In genomic region chr13:46211521-46212351, GRCh38 we compare ENCODE assay signal across 8 cellular contexts. TPM values are rescaled to one million over a fixed set of nuclear protein-coding genes. Genes with fewer than 3 reads are reported as not detected.
A peak's percentile ranks its signal among the peaks of the same experiment; 100 is the strongest.
DNase-seq lines count a peak whose midpoint lies in the region; ATAC-seq and TF ChIP-seq lines count a peak whose summit lies in the region.

LRRC63 (plus strand) TSS chr13:46211928; CDS start chr13:46213035, 1,107 bp downstream.

- H3K9me3 Mint-ChIP-seq in endodermal cell (peaks cover 12% of the 10 kb centered on the region), mesothelial cell of epicardium (peaks cover 9% of the 10 kb centered on the region)

- H3K4me3 ChIP-seq in endodermal cell (ENCODE audit: low read length), result peak within 1 kb of the TSS; percentile 77

- no peak within 1 kb of the TSS for H3K27ac ChIP-seq in endodermal cell (ENCODE audit: low read depth, low read length)

- ATAC-seq in GM18868 (IDR thresholded peaks at IDR 0.05; ENCODE audit: unreplicated experiment), result peak; percentile 97
- ATAC-seq in HG03095 (IDR thresholded peaks at IDR 0.05; ENCODE audit: unreplicated experiment), result peak; percentile 91

- H3K27me3 Mint-ChIP-seq in endodermal cell (ENCODE audit: insufficient read depth) (peaks cover 31% of the 10 kb centered on the region), mesothelial cell of epicardium (ENCODE audit: low read depth) (no peaks in the 10 kb centered on the region)

- H3K4me3 Mint-ChIP-seq in endodermal cell, result peak within 1 kb of the TSS; percentile 58
- peak within 1 kb of the TSS; percentile 79 for H3K4me3 Mint-ChIP-seq in mesothelial cell of epicardium

- peaks cover 21% of the 10 kb centered on the region for H3K27me3 ChIP-seq in endodermal cell (ENCODE audit: control insufficient read depth, insufficient read depth, low read length, poor library complexity, severe bottlenecking)

- H3K36me3 ChIP-seq in endodermal cell (ENCODE audit: control insufficient read depth, insufficient read depth, low read length), result no peaks in the 10 kb centered on the region

- TF ChIP-seq CTCF in AG09319 (IDR thresholded peaks at IDR 0.05; ENCODE audit: low read depth, low read length) (no peak), endodermal cell (conservative IDR thresholded peaks at IDR 0.05) (peak; percentile 19), mesothelial cell of epicardium (IDR thresholded peaks at IDR 0.05; ENCODE audit: unreplicated experiment) (no peak)

- H3K4me1 Mint-ChIP-seq in endodermal cell, result peaks cover 11% of the 10 kb centered on the region
- H3K4me1 Mint-ChIP-seq in mesothelial cell of epicardium, result peaks cover 30% of the 10 kb centered on the region

- H3K27ac Mint-ChIP-seq in endodermal cell (no peak within 1 kb of the TSS), mesothelial cell of epicardium (peak within 1 kb of the TSS; percentile 79)

- H3K9ac ChIP-seq in endodermal cell (ENCODE audit: extremely low read depth, low read length, poor library complexity, severe bottlenecking), result no peak within 1 kb of the TSS

- no peaks in the 10 kb centered on the region for H3K4me1 ChIP-seq in endodermal cell (ENCODE audit: control insufficient read depth, insufficient read depth, low read length)

- DNase-seq in AG09319 (ENCODE audit: extremely low read depth, low read depth) (peak; percentile 14), NCI-H69 (lab: John Stamatoyannopoulos, UW) (peak; percentile 57), endodermal cell (peak; percentile 88), mesothelial cell of epicardium (ENCODE audit: low spot score in 2 of 2, unreplicated experiment in 2 of 2) (peak; percentile 68 to 82)
- DNase-seq in activated CD8-positive, alpha-beta memory T cell treated with anti-CD3 and anti-CD28 coated beads for 4 hours (ENCODE audit: low read depth in 2 of 2), result peak; percentile 68 to 73
- DNase-seq in stimulated activated CD8-positive, alpha-beta memory T cell treated with anti-CD3 and anti-CD28 coated beads, Interleukin-15, amount 100 ng/mL, for 48 hours (ENCODE audit: low read depth in 2 of 2), result peak; percentile 81 to 87

- WGBS in endodermal cell (ENCODE audit: insufficient coverage in 1 of 2, insufficient read length in 1 of 2), 2 experiments, result 18 to 49% methylated on average over 21 to 52 of the region's 53 CpGs

- H3K9me3 ChIP-seq in endodermal cell (ENCODE audit: control insufficient read depth, low read length), result no peaks in the 10 kb centered on the region

- H3K36me3 Mint-ChIP-seq in endodermal cell (ENCODE audit: low read depth) (no peaks in the 10 kb centered on the region), mesothelial cell of epicardium (peaks cover 5% of the 10 kb centered on the region)

RNA-seq across cellular contexts. Expression of gene LRRC63, which starts in this region (rescaled TPM):
- not detected for total RNA-seq in endodermal cell
- polyA plus RNA-seq in endodermal cell (2013, experiment 1 of 2), result 0.25 TPM
- 0.12 TPM for polyA plus RNA-seq in endodermal cell (2013, experiment 2 of 2)
- total RNA-seq in mesothelial cell of epicardium, result 0.38 to 0.42 TPM (median 0.42 TPM) in 3 replicates

Comparison
In these comparisons a context has a peak if more than half of its experiments do, and no peak if none do; other contexts are left out.
1. Peak in DNase-seq and H3K4me3 ChIP-seq in endodermal cell; RNA of the gene not detected or under 1 TPM.
2. Peak in DNase-seq in mesothelial cell of epicardium; RNA of the gene not detected or under 1 TPM.
3. DNase-seq: peak in every context shown above with its lines; median percentile 88 in endodermal cell; 84 in stimulated activated CD8-positive, alpha-beta memory T cell treated with anti-CD3 and anti-CD28 coated beads, Interleukin-15, amount 100 ng/mL, for 48 hours; 75 in mesothelial cell of epicardium; 70 in activated CD8-positive, alpha-beta memory T cell treated with anti-CD3 and anti-CD28 coated beads for 4 hours; 57 in NCI-H69; 14 in AG09319.